In genomic region chr10:95693668-95694534, GRCh38 we compare ENCODE assay signal across 8 cellular contexts.
DNase-seq lines count a peak whose midpoint lies in the region; ATAC-seq and TF ChIP-seq lines count a peak whose summit lies in the region.

TSS of gene TCTN3 (minus strand) at chr10:95693927. CDS start at chr10:95693899, 28 bp downstream.

- H3K4me1 Mint-ChIP-seq in central memory CD8-positive, alpha-beta T cell: peaks cover 44% of the 10 kb centered on the region

- TF ChIP-seq CTCF in AG09309 (IDR thresholded peaks at IDR 0.05; ENCODE audit: control insufficient read depth, insufficient read depth, low read depth, low read length, missing control alignments): peak; percentile 99

- H3K27me3 Mint-ChIP-seq in central memory CD8-positive, alpha-beta T cell: peaks cover 15% of the 10 kb centered on the region

- peak; percentile 99 for ATAC-seq in GM18909 (IDR thresholded peaks at IDR 0.05; ENCODE audit: poor library complexity, unreplicated experiment)
- peak; percentile 99 for ATAC-seq in HG03196 (IDR thresholded peaks at IDR 0.05; ENCODE audit: unreplicated experiment)
- ATAC-seq in central memory CD8-positive, alpha-beta T cell (replicated peaks; ENCODE audit: extremely low read depth, poor library complexity, severe bottlenecking): peak; percentile 98

- H3K27ac Mint-ChIP-seq in central memory CD8-positive, alpha-beta T cell (ENCODE audit: low read depth): peak within 1 kb of the TSS; percentile 95

- H3K36me3 Mint-ChIP-seq in central memory CD8-positive, alpha-beta T cell (ENCODE audit: insufficient read depth): peaks cover 34% of the 10 kb centered on the region

- DNase-seq in AG09309 (ENCODE audit: low read depth): peak; percentile 99
- DNase-seq in NCI-H345 (lab: John Stamatoyannopoulos, UW): peak; percentile 98
- peak; percentile 86 to 99 (median 92) for DNase-seq in activated CD4-positive, CD25-positive, alpha-beta regulatory T cell (lab: John Stamatoyannopoulos, UW)
- peak; percentile 94 to 97 for DNase-seq in central memory CD8-positive, alpha-beta T cell (ENCODE audit: low spot score in 2 of 2)
- peak; percentile 100 for DNase-seq in iris pigment epithelial cell (ENCODE audit: low read depth)
- peak; percentile 90 for DNase-seq in stimulated activated CD4-positive, alpha-beta T cell treated with anti-CD3 and anti-CD28 coated beads, Interleukin-12 subunit alpha, Interleukin-12 subunit beta, amount 100 ng/mL, for 4 hours

- peak within 1 kb of the TSS; percentile 61 for H3K4me3 ChIP-seq in AG09309 (ENCODE audit: control insufficient read depth, low read depth, low read length)

- no peaks in the 10 kb centered on the region for H3K9me3 Mint-ChIP-seq in central memory CD8-positive, alpha-beta T cell

- peak within 1 kb of the TSS; percentile 96 for H3K4me3 Mint-ChIP-seq in central memory CD8-positive, alpha-beta T cell

Comparison
In these comparisons a context has a peak if more than half of its experiments do, and no peak if none do; other contexts are left out.
1. Peak in every context shown above with its lines: DNase-seq, ATAC-seq and H3K4me3 ChIP-seq.